In the genomic region with DNA sequence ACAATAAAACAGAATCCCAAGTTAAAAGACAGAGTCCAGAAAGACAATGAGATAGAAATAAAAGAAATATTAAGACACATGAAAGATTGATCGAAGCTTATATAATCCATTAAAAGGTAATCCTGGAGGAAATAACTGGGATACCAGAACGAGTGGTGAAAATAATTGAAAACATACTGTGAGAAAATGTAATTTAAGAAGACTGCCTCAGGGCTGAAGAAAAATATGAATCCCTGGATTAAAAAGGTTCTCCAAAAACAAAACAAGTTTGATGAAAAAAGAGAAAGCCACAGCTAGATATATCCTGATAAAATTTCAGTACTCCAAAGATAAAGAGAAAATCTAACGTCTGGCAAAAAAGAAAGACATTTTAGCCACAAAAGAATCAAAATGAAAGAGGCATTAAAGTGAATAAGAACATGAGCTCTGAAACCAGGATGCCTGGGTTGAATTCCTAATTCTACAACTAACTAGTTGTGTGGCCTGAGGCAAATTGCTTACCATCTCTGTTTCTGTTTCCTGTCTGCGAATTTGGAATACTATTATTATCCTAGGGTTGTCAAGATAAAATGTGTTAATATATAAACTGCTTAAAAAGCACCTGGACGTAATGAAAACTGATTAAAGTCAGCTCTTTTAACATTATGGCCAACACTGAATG, we compare ENCODE assay signal across 1 cellular context.
TF ChIP-seq lines count a peak whose summit lies in the region.

No MANE protein-coding gene starts in this region.

TF ChIP-seq in endothelial cell of umbilical vein, 7 proteins besides CTCF, POLR2A, EP300 and RAD21:
- no peak for TF ChIP-seq EZH2 (IDR thresholded peaks at IDR 0.05; ENCODE audit: borderline replicate concordance, low read depth, low read length, severe bottlenecking)
- TF ChIP-seq POLR2AphosphoS5 (IDR thresholded peaks at IDR 0.05; ENCODE audit: insufficient read depth, low read depth, low read length): no peak
- TF ChIP-seq, protein P1, sequence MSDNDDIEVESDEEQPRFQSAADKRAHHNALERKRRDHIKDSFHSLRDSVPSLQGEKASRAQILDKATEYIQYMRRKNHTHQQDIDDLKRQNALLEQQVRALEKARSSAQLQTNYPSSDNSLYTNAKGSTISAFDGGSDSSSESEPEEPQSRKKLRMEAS (IDR thresholded peaks at IDR 0.05; ENCODE audit: insufficient read depth, insufficient read length): no peak
- no peak for TF ChIP-seq GATA2 (IDR thresholded peaks at IDR 0.05; ENCODE audit: insufficient read depth, insufficient read length, low read depth, low read length)
- no peak for TF ChIP-seq MYC (IDR thresholded peaks at IDR 0.05; ENCODE audit: low read depth, low read length)
- TF ChIP-seq FOS (IDR thresholded peaks at IDR 0.05; ENCODE audit: borderline replicate concordance, insufficient read depth, low read length): no peak
- TF ChIP-seq JUN (IDR thresholded peaks at IDR 0.05; ENCODE audit: borderline replicate concordance, insufficient read depth, insufficient read length, low read depth): no peak
